Comparison of ENCODE assay signal across 1 cellular context in genomic region chr17:63854709-63855108, GRCh38.
TF ChIP-seq lines count a peak whose summit lies in the region.

No MANE protein-coding gene starts in this region.

TF ChIP-seq in HepG2, 621 proteins besides CTCF, POLR2A, EP300 and RAD21 (continued from another document and continues in another):
- TF ChIP-seq KAT2B (IDR thresholded peaks at IDR 0.05; ENCODE audit: borderline replicate concordance, low read depth, low read length) (no peak), ZNF501 (CRISPR knock-in tag; IDR thresholded peaks at IDR 0.05) (no peak), TBX2 (CRISPR knock-in tag; IDR thresholded peaks at IDR 0.05; ENCODE audit: borderline replicate concordance) (peak; percentile 71), SRF (IDR thresholded peaks at IDR 0.05; ENCODE audit: low read depth, low read length) (no peak), SMARCC2 (IDR thresholded peaks at IDR 0.05) (no peak), FOXP1 (IDR thresholded peaks at IDR 0.05) (no peak), FOXP1 (CRISPR knock-in tag; IDR thresholded peaks at IDR 0.05) (peak; percentile 10; the same call in 1 of the 2 replicates), PRDM4 (CRISPR knock-in tag; IDR thresholded peaks at IDR 0.05; ENCODE audit: borderline replicate concordance) (no peak), ATF2 (CRISPR knock-in tag; IDR thresholded peaks at IDR 0.05) (no peak), KLF6 (CRISPR knock-in tag; IDR thresholded peaks at IDR 0.05) (no peak), NFE2L1 (CRISPR knock-in tag; IDR thresholded peaks at IDR 0.05; ENCODE audit: borderline replicate concordance) (no peak), HNF4G (IDR thresholded peaks at IDR 0.05; ENCODE audit: borderline replicate concordance, low read depth, low read length) (peak; percentile 43; the same call in 1 of the 2 replicates), HNF4G (CRISPR knock-in tag; IDR thresholded peaks at IDR 0.05; ENCODE audit: borderline replicate concordance, low read depth) (no peak; the same call in 1 of the 2 replicates), SETDB1 (CRISPR knock-in tag; IDR thresholded peaks at IDR 0.05; ENCODE audit: borderline replicate concordance) (no peak), CSRNP1 (CRISPR knock-in tag; IDR thresholded peaks at IDR 0.05) (no peak), TBP (CRISPR knock-in tag; IDR thresholded peaks at IDR 0.05) (no peak), ZNF839 (CRISPR knock-in tag; IDR thresholded peaks at IDR 0.05; ENCODE audit: borderline replicate concordance) (no peak), ZNF512B (CRISPR knock-in tag; IDR thresholded peaks at IDR 0.05; ENCODE audit: borderline replicate concordance) (no peak), ZNF572 (CRISPR knock-in tag; IDR thresholded peaks at IDR 0.05) (no peak), ZFYVE20 (CRISPR knock-in tag; IDR thresholded peaks at IDR 0.05; ENCODE audit: borderline replicate concordance, low read depth) (no peak), HNRNPH1 (optimal IDR thresholded peaks at IDR 0.05; ENCODE audit: low read depth, low read length) (no peak), MAFG (CRISPR knock-in tag; IDR thresholded peaks at IDR 0.05) (no peak), HMG20A (CRISPR knock-in tag; IDR thresholded peaks at IDR 0.05; ENCODE audit: borderline replicate concordance) (no peak), CBFB (CRISPR knock-in tag; IDR thresholded peaks at IDR 0.05) (no peak), ZBTB10 (CRISPR knock-in tag; IDR thresholded peaks at IDR 0.05; ENCODE audit: borderline replicate concordance) (no peak), ZNF280B (CRISPR knock-in tag; IDR thresholded peaks at IDR 0.05; ENCODE audit: borderline replicate concordance) (no peak), FOXA3 (CRISPR knock-in tag; IDR thresholded peaks at IDR 0.05) (no peak; the same call in 1 of the 2 replicates), ZBTB4 (CRISPR knock-in tag; IDR thresholded peaks at IDR 0.05; ENCODE audit: borderline replicate concordance) (no peak), SRSF1 (optimal IDR thresholded peaks at IDR 0.05; ENCODE audit: low read depth, low read length) (no peak), KLF11 (CRISPR knock-in tag; IDR thresholded peaks at IDR 0.05) (0 out of 2 replicates have a peak, but pooled peaks have one; percentile 42), RARA (CRISPR knock-in tag; IDR thresholded peaks at IDR 0.05) (peak; percentile 55), ZFP91 (CRISPR knock-in tag; IDR thresholded peaks at IDR 0.05; ENCODE audit: borderline replicate concordance) (no peak), HNF1B (CRISPR knock-in tag; IDR thresholded peaks at IDR 0.05) (no peak), ZNF3 (CRISPR knock-in tag; IDR thresholded peaks at IDR 0.05) (no peak), CCAR2 (optimal IDR thresholded peaks at IDR 0.05; ENCODE audit: low read depth, low read length) (no peak), NKX3-1 (CRISPR knock-in tag; IDR thresholded peaks at IDR 0.05) (no peak), CENPBD1 (CRISPR knock-in tag; IDR thresholded peaks at IDR 0.05; ENCODE audit: borderline replicate concordance, low read depth) (no peak), GLI4 (CRISPR knock-in tag; IDR thresholded peaks at IDR 0.05; ENCODE audit: borderline replicate concordance) (0 out of 2 replicates have a peak, but pooled peaks have one; percentile 47), CBX1 (IDR thresholded peaks at IDR 0.05; ENCODE audit: low read depth) (no peak), ZNF431 (CRISPR knock-in tag; IDR thresholded peaks at IDR 0.05; ENCODE audit: borderline replicate concordance, low read depth) (no peak; the same call in 1 of the 2 replicates), SRY (CRISPR knock-in tag; IDR thresholded peaks at IDR 0.05) (no peak), ZBTB1 (CRISPR knock-in tag; IDR thresholded peaks at IDR 0.05; ENCODE audit: borderline replicate concordance) (no peak), PHF20 (CRISPR knock-in tag; IDR thresholded peaks at IDR 0.05) (no peak), KAT8 (CRISPR knock-in tag; IDR thresholded peaks at IDR 0.05) (peak; percentile 40; the same call in 1 of the 2 replicates), BRD4 (CRISPR knock-in tag; IDR thresholded peaks at IDR 0.05) (no peak)
